In the genomic region with DNA sequence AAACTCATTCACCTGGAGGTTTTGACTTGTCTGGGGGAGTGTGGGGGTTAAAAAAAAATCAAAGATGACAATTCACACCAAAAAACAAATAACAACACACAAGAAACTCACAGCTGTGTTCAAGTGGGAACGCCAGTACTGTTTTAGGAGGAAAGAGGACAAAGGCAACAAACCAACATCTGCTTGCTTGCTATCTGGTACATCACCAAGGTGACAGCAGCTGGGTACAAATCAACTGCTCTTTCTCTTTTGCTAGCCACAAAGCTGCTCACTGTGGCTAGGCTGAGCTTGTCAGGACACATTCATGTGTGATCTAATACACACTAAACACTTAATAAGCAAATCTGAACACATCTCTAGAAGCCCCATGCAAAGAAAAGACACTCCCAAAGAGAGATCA, we compare ENCODE assay signal across 11 cellular contexts.
A peak's percentile ranks its signal among the peaks of the same experiment; 100 is the strongest.
DNase-seq lines count a peak whose midpoint lies in the region; ATAC-seq and TF ChIP-seq lines count a peak whose summit lies in the region.
"Had no signal": no experiment of that assay in that cellular context is flagged by ENCODE, and none has a peak within 500 bp of the region (broad histone marks: within the 10 kb centered on the region; RNA-seq: fewer than 3 reads in every experiment).

No MANE protein-coding gene starts in this region.

- peaks cover 9% of the 10 kb centered on the region for H3K9me3 Mint-ChIP-seq in activated naive CD8-positive, alpha-beta T cell treated with anti-CD3 and anti-CD28 coated beads, Interleukin-2, amount 10 ng/mL, durations not matched to agents 7 days and 5 days
- peaks cover 6% of the 10 kb centered on the region for H3K9me3 Mint-ChIP-seq in activated naive CD8-positive, alpha-beta T cell treated with anti-CD3 and anti-CD28 coated beads for 36 hours

- in situ Hi-C loops in Panc1 (cut with HindIII; ENCODE audit: low pct_unique_long_range_greater_than_20kb, low sequenced_read_pairs), result no loop called here

- H3K4me3 Mint-ChIP-seq in activated naive CD8-positive, alpha-beta T cell treated with anti-CD3 and anti-CD28 coated beads, Interleukin-2, amount 10 ng/mL, durations not matched to agents 7 days and 5 days, result peak overlapping the region; percentile 2
- no peak overlapping the region for H3K4me3 Mint-ChIP-seq in activated naive CD8-positive, alpha-beta T cell treated with anti-CD3 and anti-CD28 coated beads for 36 hours

- H3K27me3 ChIP-seq in Panc1 (ENCODE audit: control insufficient read depth, insufficient read depth, low read length) (no peaks in the 10 kb centered on the region), vagina (no peaks in the 10 kb centered on the region), heart left ventricle (no peaks in the 10 kb centered on the region), BE2C (no peaks in the 10 kb centered on the region)
- H3K27me3 ChIP-seq: neutrophil had no signal

- no peaks in the 10 kb centered on the region for H3K36me3 ChIP-seq in Panc1 (ENCODE audit: control insufficient read depth, insufficient read depth, low read length)
- H3K36me3 ChIP-seq in vagina, result no peaks in the 10 kb centered on the region
- no peaks in the 10 kb centered on the region for H3K36me3 ChIP-seq in heart left ventricle
- no peaks in the 10 kb centered on the region for H3K36me3 ChIP-seq in BE2C
- H3K36me3 ChIP-seq: esophagus squamous epithelium, neutrophil had no signal

- no peaks in the 10 kb centered on the region; the same call in 1 of the 2 replicates for H3K9me3 ChIP-seq in Panc1 (ENCODE audit: control insufficient read depth, insufficient read depth, low read depth, low read length)
- no peaks in the 10 kb centered on the region for H3K9me3 ChIP-seq in vagina
- H3K9me3 ChIP-seq in heart left ventricle, result peaks cover 0 to 5% (median 0%) of the 10 kb centered on the region in 12 donors
- no peaks in the 10 kb centered on the region for H3K9me3 ChIP-seq in BE2C
- H3K9me3 ChIP-seq: esophagus squamous epithelium, neutrophil had no signal

- no peak for TF ChIP-seq POLR2A in vagina (IDR thresholded peaks at IDR 0.05)
- TF ChIP-seq POLR2A in heart left ventricle (IDR thresholded peaks at IDR 0.05), result no peak

- H3K36me3 Mint-ChIP-seq in activated naive CD8-positive, alpha-beta T cell treated with anti-CD3 and anti-CD28 coated beads, Interleukin-2, amount 10 ng/mL, durations not matched to agents 7 days and 5 days, result peaks cover 15% of the 10 kb centered on the region
- peaks cover 13% of the 10 kb centered on the region for H3K36me3 Mint-ChIP-seq in activated naive CD8-positive, alpha-beta T cell treated with anti-CD3 and anti-CD28 coated beads for 36 hours

- WGBS in heart left ventricle, 4 donors, result 67 to 75% (median 67%) methylated on average over 1 of the region's 1 CpG

- H3K27me3 Mint-ChIP-seq in activated naive CD8-positive, alpha-beta T cell treated with anti-CD3 and anti-CD28 coated beads, Interleukin-2, amount 10 ng/mL, durations not matched to agents 7 days and 5 days, result no peaks in the 10 kb centered on the region
- H3K27me3 Mint-ChIP-seq in activated naive CD8-positive, alpha-beta T cell treated with anti-CD3 and anti-CD28 coated beads for 36 hours, result no peaks in the 10 kb centered on the region

- no peak for TF ChIP-seq CTCF in Panc1 (IDR thresholded peaks at IDR 0.05)
- TF ChIP-seq CTCF in vagina (IDR thresholded peaks at IDR 0.05), result no peak
- no peak for TF ChIP-seq CTCF in heart left ventricle (IDR thresholded peaks at IDR 0.05)
- no peak for TF ChIP-seq CTCF in BE2C (IDR thresholded peaks at IDR 0.05; ENCODE audit: low read depth, low read length)

- H3K27ac Mint-ChIP-seq in activated naive CD8-positive, alpha-beta T cell treated with anti-CD3 and anti-CD28 coated beads, Interleukin-2, amount 10 ng/mL, durations not matched to agents 7 days and 5 days, result peak overlapping the region; percentile 65
- H3K27ac Mint-ChIP-seq in activated naive CD8-positive, alpha-beta T cell treated with anti-CD3 and anti-CD28 coated beads for 36 hours, result no peak overlapping the region

- no peak for DNase-seq in activated naive CD8-positive, alpha-beta T cell treated with anti-CD3 and anti-CD28 coated beads, Interleukin-2, amount 10 ng/mL, durations not matched to agents 7 days and 5 days
- no peak for DNase-seq in activated naive CD8-positive, alpha-beta T cell treated with anti-CD3 and anti-CD28 coated beads for 36 hours
- DNase-seq in Panc1 (ENCODE audit: low read depth, low spot score), result no peak
- no peak for DNase-seq in vagina (ENCODE audit: extremely low spot score in 2 of 2)
- no peak for DNase-seq in heart left ventricle
- no peak for DNase-seq in NCI-H510A treated with DMSO at 0.1 percent for 48 hours (lab: John Stamatoyannopoulos, UW)
- no peak for DNase-seq in BE2C
- DNase-seq: esophagus squamous epithelium, Kasumi-1 had no signal

- intact Hi-C loops in Panc1 (cut with micrococcal nuclease; ENCODE audit: unreplicated experiment), result no loop called here
- intact Hi-C loops in vagina (cut with DNase I), result no loop called here
- intact Hi-C loops in heart left ventricle (cut with DNase I), result no loop called here

- H3K4me1 Mint-ChIP-seq in activated naive CD8-positive, alpha-beta T cell treated with anti-CD3 and anti-CD28 coated beads, Interleukin-2, amount 10 ng/mL, durations not matched to agents 7 days and 5 days, result peaks cover 31% of the 10 kb centered on the region
- H3K4me1 Mint-ChIP-seq in activated naive CD8-positive, alpha-beta T cell treated with anti-CD3 and anti-CD28 coated beads for 36 hours, result peaks cover 35% of the 10 kb centered on the region

- ATAC-seq in activated naive CD8-positive, alpha-beta T cell treated with anti-CD3 and anti-CD28 coated beads, Interleukin-2, amount 10 ng/mL, durations not matched to agents 7 days and 5 days (ENCODE audit: low read depth), result peak; percentile 62
- peak; percentile 83 for ATAC-seq in HG02798 (IDR thresholded peaks at IDR 0.05; ENCODE audit: poor library complexity, unreplicated experiment)
- no peak for ATAC-seq in Panc1
- ATAC-seq in heart left ventricle, result no peak

- BruUV-seq in Panc1 (replicated peaks; lab: Mats Ljungman, UMichigan), result no TSS peak

- H3K4me1 ChIP-seq in Panc1 (ENCODE audit: control insufficient read depth, insufficient read depth, low read length) (peaks cover 12% of the 10 kb centered on the region), vagina (peaks cover 16% of the 10 kb centered on the region), heart left ventricle (peaks cover 0 to 31% (median 0%) of the 10 kb centered on the region in 12 donors), BE2C (no peaks in the 10 kb centered on the region)

- CTCF ChIA-PET in Panc1 (lab: Charles Lee), result no interaction called here

- H3K27ac ChIP-seq in Panc1 (ENCODE audit: low read length), result peak overlapping the region; percentile 77
- H3K27ac ChIP-seq in vagina, result peak overlapping the region; percentile 46
- H3K27ac ChIP-seq in heart left ventricle, result peak overlapping the region in 3 of 12 donors; percentile 10 to 64 (median 13)
- H3K27ac ChIP-seq: esophagus squamous epithelium, neutrophil had no signal

- H3K4me3 ChIP-seq in Panc1 (ENCODE audit: low read depth in 2 of 2, low read length in 2 of 2) (no peak overlapping the region), vagina (no peak overlapping the region), heart left ventricle (no peak overlapping the region), BE2C (ENCODE audit: low read depth, low read length) (no peak overlapping the region)
- H3K4me3 ChIP-seq: esophagus squamous epithelium had no signal

- POLR2A ChIA-PET in activated naive CD8-positive, alpha-beta T cell treated with anti-CD3 and anti-CD28 coated beads, Interleukin-2, amount 10 ng/mL, durations not matched to agents 7 days and 5 days (lab: Charles Lee), result interaction anchor here (0.6 to 1.5 kb wide), 6 partner anchors 23 to 129 kb away, joined by 3 to 6 read pairs (median 4); no protein-coding TSS in a partner anchor
- POLR2A ChIA-PET in Panc1 (lab: Charles Lee), result interaction anchor here (0.5 kb wide), 1 partner anchor 146 kb away, joined by 3 read pairs; no protein-coding TSS in a partner anchor

Comparison
In these comparisons a context has a peak if more than half of its experiments do, and no peak if none do; other contexts are left out.
1. ATAC-seq: peak in activated naive CD8-positive, alpha-beta T cell treated with anti-CD3 and anti-CD28 coated beads, Interleukin-2, amount 10 ng/mL, durations not matched to agents 7 days and 5 days (single experiment) and HG02798 (single experiment); none in Panc1 (single experiment) and heart left ventricle (0 of 4).